ENCODE assay signal across 8 cellular contexts in the genomic region with DNA sequence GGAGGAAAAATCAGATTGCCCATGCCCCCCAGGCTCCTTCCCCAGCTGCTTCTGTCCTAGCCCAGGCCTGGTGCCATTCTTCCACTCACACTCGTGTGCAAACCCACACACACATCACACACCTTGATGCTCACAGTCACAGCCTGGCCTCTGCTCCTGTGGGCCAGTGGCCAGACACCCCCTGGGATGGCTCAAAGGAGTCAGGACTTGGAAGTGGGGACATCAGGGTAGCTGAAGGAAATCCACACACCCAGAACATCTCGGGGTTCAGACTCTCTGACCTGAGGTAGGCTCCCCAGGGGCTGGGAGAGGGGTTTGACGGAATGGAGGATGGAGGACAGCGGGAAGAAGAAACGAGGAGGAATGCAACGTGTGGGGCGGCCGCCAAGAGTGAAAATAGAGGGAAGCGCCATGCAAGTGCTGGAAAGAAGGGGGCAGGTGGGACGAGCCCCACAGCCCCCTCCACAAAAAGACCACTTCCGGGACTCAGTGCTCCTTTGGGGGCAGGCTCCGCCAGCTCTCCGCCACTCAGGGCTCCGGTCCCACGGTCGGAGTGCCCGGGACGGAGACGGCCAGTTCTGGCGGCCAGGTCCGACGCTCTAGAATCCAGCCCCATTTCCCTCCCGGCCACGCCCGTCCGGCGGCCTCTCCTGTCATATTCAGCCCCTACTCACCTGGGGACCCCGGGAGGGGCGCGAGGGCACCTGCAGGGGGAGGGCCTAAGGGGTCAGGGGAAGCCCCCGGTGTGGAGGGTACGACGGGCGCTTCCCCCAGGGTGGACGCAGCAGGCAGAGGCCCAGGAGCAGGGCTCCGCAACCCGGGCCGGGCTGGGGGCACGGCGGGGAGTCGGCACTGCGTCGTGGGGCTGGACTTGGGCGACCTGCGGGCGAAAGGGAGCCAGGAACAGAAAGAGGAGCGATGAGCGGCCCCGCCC. TPM values are rescaled to one million over a fixed set of nuclear protein-coding genes. Genes with fewer than 3 reads are reported as not detected.
A peak's percentile ranks its signal among the peaks of the same experiment; 100 is the strongest.
DNase-seq lines count a peak whose midpoint lies in the region; ATAC-seq and TF ChIP-seq lines count a peak whose summit lies in the region.
"Not testable (repeated sequence)": the region's sequence is repeated elsewhere in the genome, so short reads cannot be mapped to it uniquely, and the experiment has no call there.

No MANE protein-coding gene starts in this region.

- H3F3A ChIP-seq in PC-3 (ENCODE audit: low read length, unreplicated experiment): not testable (repeated sequence)

- H3K9ac ChIP-seq in PC-3 (ENCODE audit: low read length): peak overlapping the region; percentile 62
- not testable (repeated sequence) for H3K9ac ChIP-seq in liver (ENCODE audit: low read depth in 1 of 2, low read length in 2 of 2)

- not testable (repeated sequence) for DNase-seq in A673 (ENCODE audit: low spot score); PC-3; psoas muscle

- H3K36me3 Mint-ChIP-seq in activated naive CD4-positive, alpha-beta T cell treated with anti-CD3 and anti-CD28 coated beads, Interleukin-2, amount 50 U/mL, for 24 hours: not testable (repeated sequence)

- TF ChIP-seq CTCF in A673 (conservative IDR thresholded peaks at IDR 0.05; ENCODE audit: low read depth, low read length); PC-3 (conservative IDR thresholded peaks at IDR 0.05; ENCODE audit: low read depth, low read length); liver (IDR thresholded peaks at IDR 0.05; ENCODE audit: low read depth, low read length, missing input control); psoas muscle (IDR thresholded peaks at IDR 0.05): not testable (repeated sequence)

- H3K4me1 Mint-ChIP-seq in activated naive CD4-positive, alpha-beta T cell treated with anti-CD3 and anti-CD28 coated beads, Interleukin-2, amount 50 U/mL, for 24 hours: not testable (repeated sequence)

- CTCF ChIA-PET in A673 (lab: Charles Lee): interaction anchor here (1.0 kb wide), 1 partner anchor 64 kb away, joined by 3 read pairs; no protein-coding TSS in a partner anchor
- CTCF ChIA-PET in PC-3 (lab: Charles Lee): not testable (repeated sequence)

- peak overlapping the region; percentile 100 for H2AFZ ChIP-seq in PC-3 (ENCODE audit: low read length)

- ATAC-seq in GM18870 (IDR thresholded peaks at IDR 0.05; ENCODE audit: unreplicated experiment): peak; percentile 5
- peak; percentile 29 for ATAC-seq in HG02943 (IDR thresholded peaks at IDR 0.05; ENCODE audit: low read depth, unreplicated experiment)
- ATAC-seq in PC-3: peak; percentile 32
- peak in 3 of 4 donors; percentile 21 to 41 (median 25) for ATAC-seq in psoas muscle

- H3K36me3 ChIP-seq in A673 (ENCODE audit: insufficient read depth, low read length, poor library complexity, severe bottlenecking); PC-3 (ENCODE audit: low read depth, low read length); esophagus (ENCODE audit: control insufficient read depth in 2 of 2, insufficient read depth in 2 of 2, low read length in 1 of 2); liver (ENCODE audit: control insufficient read depth in 4 of 4, insufficient read depth in 3 of 4, low read depth in 1 of 4, low read length in 3 of 4); psoas muscle (ENCODE audit: insufficient read depth in 1 of 2, low read depth in 1 of 2): not testable (repeated sequence)

- peak overlapping the region; percentile 68 for H3K27ac ChIP-seq in A673 (ENCODE audit: low read depth, low read length, poor library complexity, severe bottlenecking)
- H3K27ac ChIP-seq in PC-3 (ENCODE audit: low read length); esophagus (ENCODE audit: low read depth in 2 of 2, low read length in 1 of 2); liver (ENCODE audit: low read depth in 1 of 2, low read length in 2 of 2); psoas muscle: not testable (repeated sequence)

- not testable (repeated sequence) for H3K79me2 ChIP-seq in PC-3 (ENCODE audit: low read length)

- not testable (repeated sequence) for H3K27me3 Mint-ChIP-seq in activated naive CD4-positive, alpha-beta T cell treated with anti-CD3 and anti-CD28 coated beads, Interleukin-2, amount 50 U/mL, for 24 hours

- WGBS in esophagus, 2 donors: 4% methylated on average over 42 to 49 of the region's 49 CpGs
- 8% methylated on average over 49 of the region's 49 CpGs for WGBS in liver
- WGBS in psoas muscle, 3 donors: 9 to 18% (median 10%) methylated on average over 31 to 49 of the region's 49 CpGs

- peak overlapping the region; percentile 85 for H3K4me3 Mint-ChIP-seq in activated naive CD4-positive, alpha-beta T cell treated with anti-CD3 and anti-CD28 coated beads, Interleukin-2, amount 50 U/mL, for 24 hours

- intact Hi-C loops in A673 (cut with micrococcal nuclease; ENCODE audit: unreplicated experiment): loop anchor here (10.0 kb wide), 1 partner anchor 187 kb away; no protein-coding TSS in a partner anchor
- intact Hi-C loops in PC-3 (cut with micrococcal nuclease); psoas muscle (cut with DNase I): not testable (repeated sequence)

- TF ChIP-seq RAD21 in liver (IDR thresholded peaks at IDR 0.05): not testable (repeated sequence)

- H3K4me1 ChIP-seq in A673 (ENCODE audit: insufficient read depth, low read length, poor library complexity, severe bottlenecking); PC-3 (ENCODE audit: insufficient read depth, low read length); esophagus (ENCODE audit: control insufficient read depth in 2 of 2, insufficient read depth in 2 of 2, low read length in 1 of 2); psoas muscle: not testable (repeated sequence)
- peaks cover 2 to 14% (median 8%) of the 10 kb centered on the region in 4 donors for H3K4me1 ChIP-seq in liver (ENCODE audit: control insufficient read depth in 4 of 4, insufficient read depth in 4 of 4, low read length in 3 of 4)

- not testable (repeated sequence) for BruUV-seq in A673 (replicated peaks; lab: Mats Ljungman, UMichigan); PC-3 (replicated peaks; lab: Mats Ljungman, UMichigan)

- not testable (repeated sequence) for H3K9me3 ChIP-seq in A673 (ENCODE audit: low read depth, low read length, poor library complexity, severe bottlenecking); PC-3 (ENCODE audit: low read length); esophagus (ENCODE audit: control insufficient read depth in 2 of 2, insufficient read depth in 1 of 2, low read depth in 1 of 2, low read length in 1 of 2); liver (ENCODE audit: control insufficient read depth in 4 of 4, low read length in 3 of 4); psoas muscle

- peak overlapping the region; percentile 100 for H3K4me2 ChIP-seq in PC-3 (ENCODE audit: low read length)

- POLR2A ChIA-PET in A673 (lab: Charles Lee; ENCODE audit: low non-redundant PET); PC-3 (lab: Charles Lee; ENCODE audit: unreplicated experiment): not testable (repeated sequence)

- H3K9me2 ChIP-seq in PC-3 (replicated peaks; ENCODE audit: low read length): not testable (repeated sequence)

- not testable (repeated sequence) for H3K9me3 Mint-ChIP-seq in activated naive CD4-positive, alpha-beta T cell treated with anti-CD3 and anti-CD28 coated beads, Interleukin-2, amount 50 U/mL, for 24 hours

- not testable (repeated sequence) for H3K27ac Mint-ChIP-seq in activated naive CD4-positive, alpha-beta T cell treated with anti-CD3 and anti-CD28 coated beads, Interleukin-2, amount 50 U/mL, for 24 hours

- H4K20me1 ChIP-seq in PC-3 (ENCODE audit: low read length): not testable (repeated sequence)

- peak overlapping the region; percentile 86 for H3K4me3 ChIP-seq in A673 (ENCODE audit: low read depth, low read length, poor library complexity, severe bottlenecking)
- peak overlapping the region; percentile 94 for H3K4me3 ChIP-seq in PC-3 (ENCODE audit: low read length)
- peak overlapping the region; percentile 57 to 60 for H3K4me3 ChIP-seq in esophagus (ENCODE audit: low read depth in 1 of 2, low read length in 2 of 2)
- H3K4me3 ChIP-seq in liver (ENCODE audit: low read depth in 1 of 3, low read length in 3 of 3): peak overlapping the region; percentile 5 to 64 (median 61)
- H3K4me3 ChIP-seq in psoas muscle: peak overlapping the region; percentile 79

- H3K27me3 ChIP-seq in A673 (replicated peaks; ENCODE audit: insufficient read depth, low read depth, low read length, poor library complexity); PC-3 (ENCODE audit: low read length); esophagus (ENCODE audit: control insufficient read depth in 1 of 2, insufficient read depth in 2 of 2, low read length in 2 of 2); liver (ENCODE audit: control insufficient read depth in 4 of 4, insufficient read depth in 4 of 4, low read length in 3 of 4); psoas muscle (ENCODE audit: insufficient read depth in 3 of 3, low read length in 2 of 3): not testable (repeated sequence)

TF ChIP-seq in liver, 16 proteins besides CTCF, POLR2A, EP300 and RAD21:
- peak in 1 of 2 donors; percentile 14 for TF ChIP-seq RXRA (IDR thresholded peaks at IDR 0.05)

RNA-seq across cellular contexts. Expression of a gene that starts 25.3 kb away (rescaled TPM):
- total RNA-seq in A673 (2021) (0.11 and 0.22 TPM in 2 replicates), PC-3 (2014; rRNA removed) (2.0 and 2.9 TPM in 2 replicates), liver (1 to 10 TPM; 1.2 to 1.5 TPM), psoas muscle (10 to 100 TPM; 15.8 to 49.5 (median 34.0) TPM)
- polyA plus RNA-seq in esophagus (1 to 10 TPM; 3.0 to 4.0 TPM), liver (under 1 TPM; 0.07 to 0.36 TPM), psoas muscle (10 to 100 TPM in 2 of 3 donors, 1 to 10 TPM in 1; 8.1 to 15.9 (median 10.6) TPM)
